In genomic region chr9:81530407-81530810, GRCh38 we compare ENCODE assay signal across 14 cellular contexts.
DNase-seq lines count a peak whose midpoint lies in the region; ATAC-seq and TF ChIP-seq lines count a peak whose summit lies in the region.
"Had no signal": no experiment of that assay in that cellular context is flagged by ENCODE, and none has a peak within 500 bp of the region (broad histone marks: within the 10 kb centered on the region; RNA-seq: fewer than 3 reads in every experiment).

No MANE protein-coding gene starts in this region.

- no peaks in the 10 kb centered on the region for H3K27me3 Mint-ChIP-seq in stimulated activated memory B cell treated with anti-CD40 and anti-IgM and Interleukin-4, amounts not matched to agents 10 μg/mL and 1 μg/mL and 100 μg/mL, for 72 hours

- H3K36me3 ChIP-seq in RWPE2 (ENCODE audit: low read depth), result no peaks in the 10 kb centered on the region
- no peaks in the 10 kb centered on the region for H3K36me3 ChIP-seq in SJCRH30
- H3K36me3 ChIP-seq: ascending aorta had no signal

- peak overlapping the region; percentile 82 for H3K27ac Mint-ChIP-seq in stimulated activated memory B cell treated with anti-CD40 and anti-IgM and Interleukin-4, amounts not matched to agents 10 μg/mL and 1 μg/mL and 100 μg/mL, for 72 hours
- H3K27ac Mint-ChIP-seq: natural killer cell treated with Interleukin-12 subunit alpha and Interleukin-12 subunit beta and Interleukin-15 and Interleukin-18, amount 100 ng/mL, for 72 hours; T-helper 1 cell treated with Interleukin-12 subunit alpha and Interleukin-12 subunit beta and Interleukin-4 antibody, amounts not matched to agents 30 μg/mL and 1 μg/mL, for 36 hours had no signal

- no peak for TF ChIP-seq CTCF in RWPE2 (IDR thresholded peaks at IDR 0.05; ENCODE audit: poor library complexity, severe bottlenecking)

- H3K9me3 Mint-ChIP-seq in stimulated activated memory B cell treated with anti-CD40 and anti-IgM and Interleukin-4, amounts not matched to agents 10 μg/mL and 1 μg/mL and 100 μg/mL, for 72 hours, result no peaks in the 10 kb centered on the region
- H3K9me3 Mint-ChIP-seq: natural killer cell treated with Interleukin-12 subunit alpha and Interleukin-12 subunit beta and Interleukin-15 and Interleukin-18, amount 100 ng/mL, for 72 hours; T-helper 1 cell treated with Interleukin-12 subunit alpha and Interleukin-12 subunit beta and Interleukin-4 antibody, amounts not matched to agents 30 μg/mL and 1 μg/mL, for 36 hours had no signal

- H3K36me3 Mint-ChIP-seq in stimulated activated memory B cell treated with anti-CD40 and anti-IgM and Interleukin-4, amounts not matched to agents 10 μg/mL and 1 μg/mL and 100 μg/mL, for 72 hours, result no peaks in the 10 kb centered on the region
- H3K36me3 Mint-ChIP-seq: natural killer cell treated with Interleukin-12 subunit alpha and Interleukin-12 subunit beta and Interleukin-15 and Interleukin-18, amount 100 ng/mL, for 72 hours had no signal

- no peak overlapping the region for H3K4me3 ChIP-seq in RWPE2 (ENCODE audit: severe bottlenecking)
- no peak overlapping the region for H3K4me3 ChIP-seq in SJCRH30
- H3K4me3 ChIP-seq: ascending aorta had no signal

- no peaks in the 10 kb centered on the region for H3K9me3 ChIP-seq in RWPE2 (ENCODE audit: severe bottlenecking)
- H3K9me3 ChIP-seq in SJCRH30 (replicated peaks), result no peaks in the 10 kb centered on the region
- H3K9me3 ChIP-seq: ascending aorta had no signal

- peak overlapping the region; percentile 25 for H3K27ac ChIP-seq in RWPE2 (ENCODE audit: poor library complexity, severe bottlenecking)
- H3K27ac ChIP-seq in SJCRH30, result no peak overlapping the region

- H3K4me3 Mint-ChIP-seq in stimulated activated memory B cell treated with anti-CD40 and anti-IgM and Interleukin-4, amounts not matched to agents 10 μg/mL and 1 μg/mL and 100 μg/mL, for 72 hours, result no peak overlapping the region
- H3K4me3 Mint-ChIP-seq: natural killer cell treated with Interleukin-12 subunit alpha and Interleukin-12 subunit beta and Interleukin-15 and Interleukin-18, amount 100 ng/mL, for 72 hours; T-helper 1 cell treated with Interleukin-12 subunit alpha and Interleukin-12 subunit beta and Interleukin-4 antibody, amounts not matched to agents 30 μg/mL and 1 μg/mL, for 36 hours had no signal

- peaks cover 29% of the 10 kb centered on the region for H3K4me1 ChIP-seq in RWPE2 (ENCODE audit: insufficient read depth, poor library complexity, severe bottlenecking)
- peaks cover 10% of the 10 kb centered on the region for H3K4me1 ChIP-seq in SJCRH30

- peak; percentile 80 for ATAC-seq in GM21367 (IDR thresholded peaks at IDR 0.05; ENCODE audit: unreplicated experiment)
- peak; percentile 66 for ATAC-seq in HG03439 (IDR thresholded peaks at IDR 0.05; ENCODE audit: unreplicated experiment)
- ATAC-seq in RWPE2 (ENCODE audit: low read depth), result no peak
- peak; percentile 96 for ATAC-seq in stimulated activated memory B cell treated with anti-CD40 and anti-IgM and Interleukin-4, amounts not matched to agents 10 μg/mL and 1 μg/mL and 100 μg/mL, for 72 hours
- ATAC-seq: natural killer cell treated with Interleukin-12 subunit alpha and Interleukin-12 subunit beta and Interleukin-15 and Interleukin-18, amount 100 ng/mL, for 72 hours had no signal

- peaks cover 41% of the 10 kb centered on the region for H3K4me1 Mint-ChIP-seq in stimulated activated memory B cell treated with anti-CD40 and anti-IgM and Interleukin-4, amounts not matched to agents 10 μg/mL and 1 μg/mL and 100 μg/mL, for 72 hours

- no peak for DNase-seq in RWPE2 (ENCODE audit: low spot score)
- no peak for DNase-seq in globus pallidus (ENCODE audit: low spot score)
- DNase-seq in SJCRH30, result no peak
- no peak for DNase-seq in GF-D8 (lab: John Stamatoyannopoulos, UW)
- DNase-seq: activated naive CD4-positive, alpha-beta T cell; GOT3; NCI-H1930; NCI-H748 treated with DMSO at 0.1 percent for 48 hours had no signal

- H3K27me3 ChIP-seq in RWPE2 (ENCODE audit: insufficient read depth, poor library complexity, severe bottlenecking) (no peaks in the 10 kb centered on the region), SJCRH30 (no peaks in the 10 kb centered on the region)
- H3K27me3 ChIP-seq: ascending aorta had no signal
